Comparison of ENCODE assay signal across 1 cellular context in genomic region chr1:154994269-154994977, GRCh38.
TF ChIP-seq lines count a peak whose summit lies in the region.

No MANE protein-coding gene starts in this region.

TF ChIP-seq in H1, 55 proteins besides CTCF, POLR2A, EP300 and RAD21:
- TF ChIP-seq NANOG (IDR thresholded peaks at IDR 0.05; ENCODE audit: insufficient read depth, low read depth, low read length, poor library complexity, severe bottlenecking) (no peak), SP4 (IDR thresholded peaks at IDR 0.05; ENCODE audit: low read length) (no peak), RBBP5 (IDR thresholded peaks at IDR 0.05; ENCODE audit: borderline replicate concordance, low read depth, low read length) (no peak), ASH2L (IDR thresholded peaks at IDR 0.05; ENCODE audit: low read length) (no peak), HDAC6 (IDR thresholded peaks at IDR 0.05; ENCODE audit: low read depth, low read length) (no peak), CEBPB (IDR thresholded peaks at IDR 0.05; ENCODE audit: low read depth, low read length) (no peak)
